8 cellular contexts compared by ENCODE assay signal in the genomic region with DNA sequence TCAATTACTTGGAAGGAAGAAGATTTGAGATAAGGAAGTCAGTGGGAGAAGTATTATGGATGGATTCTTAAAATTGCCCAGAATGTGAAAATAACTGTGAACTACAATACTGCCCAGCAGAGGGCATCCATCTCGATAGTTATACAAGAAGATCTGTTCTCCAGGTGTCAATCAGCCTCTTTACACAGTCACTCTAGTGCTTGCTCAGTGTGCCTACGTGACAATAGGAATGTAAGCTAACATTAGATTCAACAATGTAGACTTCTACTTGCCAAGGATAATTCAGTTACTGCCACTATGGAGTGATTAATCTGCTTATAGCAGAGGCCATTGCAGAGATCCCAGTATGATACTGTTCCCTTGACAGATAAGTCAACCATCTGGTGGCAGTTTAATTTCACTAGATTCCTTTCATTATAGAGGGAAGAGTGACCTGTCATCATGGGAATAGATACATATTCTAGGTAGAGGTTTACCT. TPM values are rescaled to one million over a fixed set of nuclear protein-coding genes. Genes with fewer than 3 reads are reported as not detected.
DNase-seq lines count a peak whose midpoint lies in the region; ATAC-seq, FAIRE-seq and TF ChIP-seq lines count a peak whose summit lies in the region.

No MANE protein-coding gene starts in this region.

- DNase-seq in BE2C, result peak; percentile 50
- no peak for DNase-seq in GM18507 (ENCODE audit: extremely low spot score, insufficient read length, low read depth)
- peak; percentile 20 for DNase-seq in HuH-7 (ENCODE audit: low spot score)
- DNase-seq in NCI-H774 (lab: John Stamatoyannopoulos, UW), result peak; percentile 84
- DNase-seq in amniotic epithelial cell (ENCODE audit: low read depth), result peak; percentile 56
- peak; percentile 19 to 40 (median 35) for DNase-seq in immature natural killer cell
- peak in 1 of 2 donors; percentile 12 for DNase-seq in stimulated activated effector memory CD8-positive, alpha-beta T cell treated with anti-CD3 and anti-CD28 coated beads, Interleukin-12 subunit alpha, Interleukin-12 subunit beta, amount 100 ng/mL, for 72 hours (ENCODE audit: low spot score in 2 of 2)
- no peak for DNase-seq in stimulated activated naive CD4-positive, alpha-beta T cell treated with Interleukin-2 at 50 U/mL for 16 hours (lab: John Stamatoyannopoulos, UW)

- FAIRE-seq in GM18507 (lab: Jason Lieb, UNC), result peak; percentile 79

- H3K36me3 ChIP-seq in BE2C, result no peaks in the 10 kb centered on the region

- no peak overlapping the region for H3K4me3 ChIP-seq in BE2C (ENCODE audit: low read depth, low read length)

- ATAC-seq in stimulated activated effector memory CD8-positive, alpha-beta T cell treated with anti-CD3 and anti-CD28 coated beads, Interleukin-12 subunit alpha, Interleukin-12 subunit beta, amount 100 ng/mL, for 72 hours, result peak; percentile 94

- H3K27me3 ChIP-seq in BE2C, result no peaks in the 10 kb centered on the region

- H3K4me1 Mint-ChIP-seq in immature natural killer cell, result peaks cover 0 to 8% of the 10 kb centered on the region in 2 donors
- peaks cover 13% of the 10 kb centered on the region for H3K4me1 Mint-ChIP-seq in stimulated activated effector memory CD8-positive, alpha-beta T cell treated with anti-CD3 and anti-CD28 coated beads, Interleukin-12 subunit alpha, Interleukin-12 subunit beta, amount 100 ng/mL, for 72 hours

- TF ChIP-seq CTCF in BE2C (IDR thresholded peaks at IDR 0.05; ENCODE audit: low read depth, low read length), result peak; percentile 66

- no peak overlapping the region for H3K4me3 Mint-ChIP-seq in immature natural killer cell
- H3K4me3 Mint-ChIP-seq in stimulated activated effector memory CD8-positive, alpha-beta T cell treated with anti-CD3 and anti-CD28 coated beads, Interleukin-12 subunit alpha, Interleukin-12 subunit beta, amount 100 ng/mL, for 72 hours, result no peak overlapping the region

- no peaks in the 10 kb centered on the region for H3K36me3 Mint-ChIP-seq in immature natural killer cell
- no peaks in the 10 kb centered on the region for H3K36me3 Mint-ChIP-seq in stimulated activated effector memory CD8-positive, alpha-beta T cell treated with anti-CD3 and anti-CD28 coated beads, Interleukin-12 subunit alpha, Interleukin-12 subunit beta, amount 100 ng/mL, for 72 hours

- H3K27ac Mint-ChIP-seq in immature natural killer cell, result no peak overlapping the region
- H3K27ac Mint-ChIP-seq in stimulated activated effector memory CD8-positive, alpha-beta T cell treated with anti-CD3 and anti-CD28 coated beads, Interleukin-12 subunit alpha, Interleukin-12 subunit beta, amount 100 ng/mL, for 72 hours, result peak overlapping the region; percentile 46

- no peaks in the 10 kb centered on the region; the same call in 1 of the 2 replicates for H3K9me3 ChIP-seq in BE2C

- H3K27me3 Mint-ChIP-seq in immature natural killer cell (ENCODE audit: low read depth in 3 of 3), result no peaks in the 10 kb centered on the region

- peaks cover 5% of the 10 kb centered on the region; the same call in 1 of the 2 replicates for H3K4me1 ChIP-seq in BE2C

- H3K9me3 Mint-ChIP-seq in immature natural killer cell, result no peaks in the 10 kb centered on the region
- H3K9me3 Mint-ChIP-seq in stimulated activated effector memory CD8-positive, alpha-beta T cell treated with anti-CD3 and anti-CD28 coated beads, Interleukin-12 subunit alpha, Interleukin-12 subunit beta, amount 100 ng/mL, for 72 hours, result no peaks in the 10 kb centered on the region

RNA-seq across cellular contexts. Expression of a gene that starts 10.6 kb away (rescaled TPM):
- 19.2 TPM for polyA plus RNA-seq in BE2C (2012; ENCODE audit: insufficient read depth, insufficient read length, low read depth)
- 10 to 100 TPM; 17.4 to 46.0 (median 19.0) TPM for polyA plus RNA-seq in immature natural killer cell

RNA-seq across cellular contexts. Expression of a gene that starts 17.0 kb away (rescaled TPM):
- polyA plus RNA-seq in BE2C (2012; ENCODE audit: insufficient read depth, insufficient read length, low read depth), result 21.4 TPM
- 1 to 10 TPM in 2 of 3 donors, not detected in 1; 1.4 to 3.6 TPM for polyA plus RNA-seq in immature natural killer cell

Comparison
In these comparisons a context has a peak if more than half of its experiments do, and no peak if none do; other contexts are left out.
1. DNase-seq: peak in BE2C (single experiment), HuH-7 (single experiment), NCI-H774 (single experiment), amniotic epithelial cell (single experiment) and immature natural killer cell (3 of 3); none in GM18507 (single experiment) and stimulated activated naive CD4-positive, alpha-beta T cell treated with Interleukin-2 at 50 U/mL for 16 hours (single experiment).